ENCODE assay signal across 1 cellular context in genomic region chr6:30813623-30814136, GRCh38.
TF ChIP-seq lines count a peak whose summit lies in the region.

No MANE protein-coding gene starts in this region.

TF ChIP-seq in H1, 55 proteins besides CTCF, POLR2A, EP300 and RAD21 (continued from another document):
- TF ChIP-seq, protein P1, sequence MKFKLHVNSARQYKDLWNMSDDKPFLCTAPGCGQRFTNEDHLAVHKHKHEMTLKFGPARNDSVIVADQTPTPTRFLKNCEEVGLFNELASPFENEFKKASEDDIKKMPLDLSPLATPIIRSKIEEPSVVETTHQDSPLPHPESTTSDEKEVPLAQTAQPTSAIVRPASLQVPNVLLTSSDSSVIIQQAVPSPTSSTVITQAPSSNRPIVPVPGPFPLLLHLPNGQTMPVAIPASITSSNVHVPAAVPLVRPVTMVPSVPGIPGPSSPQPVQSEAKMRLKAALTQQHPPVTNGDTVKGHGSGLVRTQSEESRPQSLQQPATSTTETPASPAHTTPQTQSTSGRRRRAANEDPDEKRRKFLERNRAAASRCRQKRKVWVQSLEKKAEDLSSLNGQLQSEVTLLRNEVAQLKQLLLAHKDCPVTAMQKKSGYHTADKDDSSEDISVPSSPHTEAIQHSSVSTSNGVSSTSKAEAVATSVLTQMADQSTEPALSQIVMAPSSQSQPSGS (IDR thresholded peaks at IDR 0.05; ENCODE audit: low read length) = no peak
- TF ChIP-seq KDM5A (IDR thresholded peaks at IDR 0.05; ENCODE audit: low read length) (no peak), SRF (IDR thresholded peaks at IDR 0.05; ENCODE audit: low read depth, low read length) (no peak), CEBPB (IDR thresholded peaks at IDR 0.05; ENCODE audit: low read depth, low read length) (no peak), TAF1 (IDR thresholded peaks at IDR 0.05; ENCODE audit: low read depth, low read length) (no peak), FOSL1 (IDR thresholded peaks at IDR 0.05; ENCODE audit: insufficient read depth, low read depth, low read length) (no peak)
TF ChIP-seq in H1: peak in this region for 0.
